In genomic region chr21:46454142-46454541, GRCh38 we compare ENCODE assay signal across 29 cellular contexts. TPM values are rescaled to one million over a fixed set of nuclear protein-coding genes. Genes with fewer than 3 reads are reported as not detected.
DNase-seq lines count a peak whose midpoint lies in the region; ATAC-seq, FAIRE-seq and TF ChIP-seq lines count a peak whose summit lies in the region.
"Had no signal": no experiment of that assay in that cellular context is flagged by ENCODE, and none has a peak within 500 bp of the region (broad histone marks: within the 10 kb centered on the region; RNA-seq: fewer than 3 reads in every experiment).

No MANE protein-coding gene starts in this region.

- FAIRE-seq in astrocyte (lab: Jason Lieb, UNC): no peak
- FAIRE-seq: A549, GM12892, GM18507 had no signal

- WGBS in esophagus squamous epithelium, 2 donors: 56 to 61% methylated on average over 3 of the region's 3 CpGs

- TF ChIP-seq CTCF in astrocyte (IDR thresholded peaks at IDR 0.05; ENCODE audit: insufficient read depth, low read depth, low read length) (no peak), osteoblast (IDR thresholded peaks at IDR 0.05; ENCODE audit: extremely low read depth, low read depth, low read length) (no peak), GM13976 (IDR thresholded peaks at IDR 0.05; ENCODE audit: borderline replicate concordance, control extremely low read depth, extremely low read depth, insufficient read depth, missing control alignments) (no peak), esophagus squamous epithelium (IDR thresholded peaks at IDR 0.05) (no peak)

- no peaks in the 10 kb centered on the region for H3K27me3 Mint-ChIP-seq in astrocyte (ENCODE audit: low read depth, unreplicated experiment)
- H3K27me3 Mint-ChIP-seq: CD4-positive, alpha-beta memory T cell; IgD-negative memory B cell had no signal

- H3K4me1 ChIP-seq in astrocyte (ENCODE audit: insufficient read depth, low read length) (peaks cover 24% of the 10 kb centered on the region), osteoblast (ENCODE audit: insufficient read depth, low read length) (peaks cover 33% of the 10 kb centered on the region), esophagus squamous epithelium (peaks cover 18 to 38% (median 33%) of the 10 kb centered on the region in 3 donors)
- H3K4me1 ChIP-seq: SJCRH30 had no signal

- peaks cover 11% of the 10 kb centered on the region for H3K36me3 Mint-ChIP-seq in astrocyte (ENCODE audit: low read depth, unreplicated experiment)

- no peak overlapping the region for H3K27ac Mint-ChIP-seq in astrocyte (ENCODE audit: unreplicated experiment)
- H3K27ac Mint-ChIP-seq: GM23338, H9 had no signal

- intact Hi-C loops in esophagus squamous epithelium (cut with DNase I): no loop called here

- H3K27ac ChIP-seq in astrocyte (ENCODE audit: low read depth, low read length) (no peak overlapping the region), osteoblast (ENCODE audit: low read depth, low read length) (no peak overlapping the region), esophagus squamous epithelium (no peak overlapping the region)
- H3K27ac ChIP-seq: A549, KMS-11, PC-9, SJCRH30 had no signal

- H3K9ac ChIP-seq in astrocyte (ENCODE audit: low read length): no peak overlapping the region
- H3K9ac ChIP-seq: KMS-11 had no signal

- H2AFZ ChIP-seq in astrocyte (ENCODE audit: low read depth, low read length) (no peak overlapping the region), osteoblast (ENCODE audit: low read length) (no peak overlapping the region)
- H2AFZ ChIP-seq: GM23338, PC-9 had no signal

- no peak overlapping the region for H3K4me3 Mint-ChIP-seq in astrocyte (ENCODE audit: unreplicated experiment)
- H3K4me3 Mint-ChIP-seq: CD4-positive, alpha-beta memory T cell; GM23338; H9; IgD-negative memory B cell had no signal

- no peaks in the 10 kb centered on the region for H3K9me3 ChIP-seq in astrocyte (ENCODE audit: insufficient read depth, low read depth, low read length)
- H3K9me3 ChIP-seq in osteoblast (ENCODE audit: low read depth, low read length): no peaks in the 10 kb centered on the region
- peaks cover 0 to 2% (median 0%) of the 10 kb centered on the region in 3 donors for H3K9me3 ChIP-seq in esophagus squamous epithelium
- H3K9me3 ChIP-seq: A549, SJCRH30 had no signal

- H4K20me1 ChIP-seq in astrocyte (ENCODE audit: insufficient read depth, low read length): no peaks in the 10 kb centered on the region
- H4K20me1 ChIP-seq in osteoblast (ENCODE audit: insufficient read depth, low read length): peaks cover 3% of the 10 kb centered on the region

- TF ChIP-seq POLR2A in esophagus squamous epithelium (IDR thresholded peaks at IDR 0.05): no peak

- H3K4me1 Mint-ChIP-seq in astrocyte (ENCODE audit: low read depth, unreplicated experiment): peaks cover 18% of the 10 kb centered on the region

- H3K4me3 ChIP-seq in astrocyte (ENCODE audit: insufficient read depth, low read depth, low read length): no peak overlapping the region
- H3K4me3 ChIP-seq in osteoblast (ENCODE audit: insufficient read depth, low read length): no peak overlapping the region
- H3K4me3 ChIP-seq in esophagus squamous epithelium: no peak overlapping the region
- H3K4me3 ChIP-seq: A549, GM23338, PC-9, SJCRH30 had no signal

- no peak for ATAC-seq in GM19035 (IDR thresholded peaks at IDR 0.05; ENCODE audit: unreplicated experiment)
- ATAC-seq: A549, GM23338, Right ventricle myocardium inferior had no signal

- no peak overlapping the region for H3K4me2 ChIP-seq in astrocyte (ENCODE audit: low read length)
- no peak overlapping the region for H3K4me2 ChIP-seq in osteoblast (ENCODE audit: insufficient read depth, low read length)
- H3K4me2 ChIP-seq: A549, GM23338, KMS-11, PC-9 had no signal

- H3K36me3 ChIP-seq in astrocyte (ENCODE audit: insufficient read depth, low read length): no peaks in the 10 kb centered on the region
- H3K36me3 ChIP-seq in osteoblast (ENCODE audit: insufficient read depth, low read length): no peaks in the 10 kb centered on the region
- no peaks in the 10 kb centered on the region for H3K36me3 ChIP-seq in esophagus squamous epithelium

- no peaks in the 10 kb centered on the region for H3K27me3 ChIP-seq in astrocyte (ENCODE audit: insufficient read depth, low read length)
- no peaks in the 10 kb centered on the region for H3K27me3 ChIP-seq in osteoblast (ENCODE audit: insufficient read depth, low read length)
- no peaks in the 10 kb centered on the region for H3K27me3 ChIP-seq in esophagus squamous epithelium
- H3K27me3 ChIP-seq: SJCRH30 had no signal

- peaks cover 2% of the 10 kb centered on the region for H3K9me3 Mint-ChIP-seq in astrocyte (ENCODE audit: unreplicated experiment)
- H3K9me3 Mint-ChIP-seq: IgD-negative memory B cell had no signal

- DNase-seq in EH (ENCODE audit: low read depth) (peak; percentile 24), NCI-H187 treated with DMSO at 0.1 percent for 48 hours (lab: John Stamatoyannopoulos, UW) (peak; percentile 53), astrocyte (ENCODE audit: low read depth) (peak; percentile 17), osteoblast (ENCODE audit: insufficient read length, low spot score, missing footprints) (peak; percentile 66), NCI-H1694 (lab: John Stamatoyannopoulos, UW) (no peak), GM13976 (ENCODE audit: low spot score) (no peak), esophagus squamous epithelium (lab: John Stamatoyannopoulos, UW) (no peak)
- DNase-seq: CD4-positive, alpha-beta memory T cell; COR-L47; DMS53; H9; MM.1S; NCI-H1694 treated with DMSO at 0.1 percent for 48 hours; NCI-H2081 treated with DMSO at 0.1 percent for 48 hours; NCI-H446 treated with DMSO at 0.1 percent for 48 hours; NCI-H526; NCI-H82; NK-92 treated with Interleukin-12 subunit alpha and Interleukin-12 subunit beta, amount 100 ng/mL, for 24 hours; PC-9; SJCRH30; T-helper 1 cell had no signal

- H3K79me2 ChIP-seq in astrocyte (ENCODE audit: insufficient read depth, low read length) (peaks cover 27% of the 10 kb centered on the region), osteoblast (ENCODE audit: insufficient read depth, low read length) (peaks cover 38% of the 10 kb centered on the region)

- in situ Hi-C loops in GM13976 (cut with MboI; ENCODE audit: low sequenced_read_pairs, unreplicated experiment): no loop called here

RNA-seq across cellular contexts. Expression of gene DIP2A, which starts 4.5 kb away (rescaled TPM):
- total RNA-seq in astrocyte (33.0 and 35.4 TPM in 2 replicates), osteoblast (22.8 and 27.4 TPM in 2 replicates), esophagus squamous epithelium (10 to 100 TPM; 16.7 to 40.3 (median 33.0) TPM)

Comparison
In these comparisons a context has a peak if more than half of its experiments do, and no peak if none do; other contexts are left out.
1. DNase-seq: peak in EH (single experiment), NCI-H187 treated with DMSO at 0.1 percent for 48 hours (single experiment), astrocyte (single experiment) and osteoblast (single experiment); none in NCI-H1694 (single experiment), GM13976 (single experiment) and esophagus squamous epithelium (single experiment).